ENCODE assay signal across 28 cellular contexts in the genomic region with DNA sequence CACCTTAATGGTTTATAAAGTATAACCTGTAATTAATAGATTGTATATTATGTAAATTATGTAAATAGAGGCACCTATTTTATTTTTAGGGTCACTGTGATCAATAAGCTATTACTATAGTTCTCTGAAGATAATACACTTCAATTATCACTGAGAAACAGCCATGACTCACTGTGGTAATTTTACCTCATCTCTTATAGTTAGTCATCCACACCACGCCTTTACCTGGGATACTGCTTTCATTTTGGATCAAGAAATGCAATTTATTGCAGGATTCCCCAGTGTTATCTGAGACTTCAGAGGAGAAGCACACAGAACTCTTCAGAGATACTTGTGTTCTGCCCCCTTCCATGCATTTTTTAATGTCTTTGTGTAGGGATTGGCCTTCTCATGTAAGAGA.
"Had no signal": no experiment of that assay in that cellular context is flagged by ENCODE, and none has a peak within 500 bp of the region (broad histone marks: within the 10 kb centered on the region; RNA-seq: fewer than 3 reads in every experiment).

No MANE protein-coding gene starts in this region.

- H3K4me3 ChIP-seq: adrenal gland, body of pancreas, esophagus squamous epithelium, ovary, smooth muscle cell, stomach, thyroid gland, upper lobe of left lung had no signal

- H3K36me3 ChIP-seq: adrenal gland, esophagus squamous epithelium, ovary, stomach, thyroid gland, upper lobe of left lung, WERI-Rb-1 had no signal

- H3K27me3 ChIP-seq: adrenal gland, body of pancreas, esophagus squamous epithelium, ovary, stomach, thyroid gland, upper lobe of left lung had no signal

- H3K27ac ChIP-seq: adrenal gland, body of pancreas, esophagus squamous epithelium, ovary, stomach, thyroid gland, upper lobe of left lung, WERI-Rb-1 had no signal

- H3K4me2 ChIP-seq: smooth muscle cell had no signal

- ATAC-seq: activated CD4-positive, CD25-positive, alpha-beta regulatory T cell treated with anti-CD3 and anti-CD28 coated beads, Interleukin-2, amount 50 U/mL, for 24 hours; body of pancreas; left cardiac atrium; left ventricle myocardium superior; naive thymus-derived CD4-positive, alpha-beta T cell; sciatic nerve; stimulated activated naive B cell treated with anti-CD40 and anti-IgM and Interleukin-4, amounts not matched to agents 10 μg/mL and 1 μg/mL and 100 μg/mL, for 72 hours; T-helper 17 cell had no signal

- H3K9me3 ChIP-seq: adrenal gland, body of pancreas, esophagus squamous epithelium, ovary, stomach, thyroid gland, upper lobe of left lung had no signal

- DNase-seq: activated CD4-positive, alpha-beta T cell treated with anti-CD3 and anti-CD28 coated beads for 48 hours; activated CD4-positive, alpha-beta T cell treated with anti-CD3 and anti-CD28 coated beads, Interleukin-2, amount 50 U/mL, for 48 hours; activated CD8-positive, alpha-beta memory T cell treated with anti-CD3 and anti-CD28 coated beads for 24 hours; activated effector memory CD4-positive, alpha-beta T cell treated with Interleukin-2 at 50 U/mL for 16 hours; activated naive CD4-positive, alpha-beta T cell treated with anti-CD3 and anti-CD28 coated beads for 36 hours; activated naive CD8-positive, alpha-beta T cell treated with anti-CD3 and anti-CD28 coated beads for 36 hours; adrenal gland; aorta; body of pancreas; esophagus squamous epithelium; left cardiac atrium; left ventricle myocardium superior; naive thymus-derived CD4-positive, alpha-beta T cell; ovary; retina; stimulated activated CD4-positive, alpha-beta T cell treated with anti-CD3 and anti-CD28 coated beads, Interleukin-1b, Interleukin-23, amount 100 ng/mL, for 48 hours; stimulated activated CD4-positive, alpha-beta T cell treated with anti-CD3 and anti-CD28 coated beads, Interleukin-4, amount 100 ng/mL, for 4 hours; stimulated activated CD8-positive, alpha-beta memory T cell treated with anti-CD3 and anti-CD28 coated beads, Interleukin-4, amount 100 ng/mL, for 48 hours; stimulated activated naive B cell treated with anti-CD40 and anti-IgM and Interleukin-4, amounts not matched to agents 10 μg/mL and 1 μg/mL and 100 μg/mL, for 72 hours; stomach; T-helper 17 cell; T1000; thyroid gland; upper lobe of left lung; WERI-Rb-1 had no signal

- H3K4me1 ChIP-seq: adrenal gland, body of pancreas, esophagus squamous epithelium, stomach, thyroid gland, upper lobe of left lung had no signal
